26 cellular contexts compared by ENCODE assay signal in the genomic region with DNA sequence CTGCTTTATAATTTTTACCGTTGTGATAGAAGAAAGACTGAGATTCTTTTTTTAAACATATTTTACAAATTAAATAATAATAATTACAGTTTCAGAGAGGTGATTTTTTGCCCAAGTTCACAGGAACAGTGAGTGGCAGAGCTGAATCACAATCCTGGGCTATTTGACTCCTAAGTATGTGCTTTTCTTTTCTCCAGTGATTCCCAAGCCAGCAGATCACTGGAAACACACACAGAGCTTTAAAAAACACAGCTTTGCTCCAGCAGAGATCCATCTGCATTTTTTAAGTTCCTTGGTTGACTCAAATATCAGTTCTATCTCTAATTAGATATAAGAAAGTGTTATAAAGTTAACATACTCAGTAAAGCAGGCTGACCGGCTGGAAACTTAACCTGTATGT.
A peak's percentile ranks its signal among the peaks of the same experiment; 100 is the strongest.
DNase-seq lines count a peak whose midpoint lies in the region; ATAC-seq and TF ChIP-seq lines count a peak whose summit lies in the region.
"Had no signal": no experiment of that assay in that cellular context is flagged by ENCODE, and none has a peak within 500 bp of the region (broad histone marks: within the 10 kb centered on the region; RNA-seq: fewer than 3 reads in every experiment).

No MANE protein-coding gene starts in this region.

- H3K4me3 ChIP-seq in SK-N-SH (ENCODE audit: low read depth in 2 of 2, low read length in 1 of 2) (no peak overlapping the region), astrocyte of the spinal cord (ENCODE audit: low read depth, low read length) (no peak overlapping the region), urinary bladder (ENCODE audit: low read depth, low read length) (no peak overlapping the region), H7 (ENCODE audit: insufficient read depth, low read depth, low read length) (no peak overlapping the region), gastroesophageal sphincter (no peak overlapping the region)
- H3K4me3 ChIP-seq: hepatocyte, prostate gland, testis had no signal

- H3K79me2 ChIP-seq in SK-N-SH (ENCODE audit: insufficient read depth), result no peaks in the 10 kb centered on the region
- H3K79me2 ChIP-seq: hepatocyte had no signal

- TF ChIP-seq EP300 in SK-N-SH (IDR thresholded peaks at IDR 0.05; ENCODE audit: borderline replicate concordance in 1 of 2, low read depth in 1 of 2, low read length in 1 of 2) (no peak), gastroesophageal sphincter (IDR thresholded peaks at IDR 0.05) (no peak)

- no peaks in the 10 kb centered on the region for H4K20me1 ChIP-seq in SK-N-SH (ENCODE audit: insufficient read depth)

- H3K36me3 ChIP-seq in SK-N-SH (replicated peaks in 1 of 2; ENCODE audit: control insufficient read depth in 1 of 2, insufficient read depth in 2 of 2, low read length in 1 of 2) (no peaks in the 10 kb centered on the region), urinary bladder (ENCODE audit: insufficient read depth) (no peaks in the 10 kb centered on the region), H7 (replicated peaks; ENCODE audit: control insufficient read depth, insufficient read depth, low read length) (no peaks in the 10 kb centered on the region), gastroesophageal sphincter (no peaks in the 10 kb centered on the region)
- H3K36me3 ChIP-seq: brain microvascular endothelial cell, prostate gland had no signal

- H3K4me3 Mint-ChIP-seq in activated naive CD8-positive, alpha-beta T cell treated with anti-CD3 and anti-CD28 coated beads, Interleukin-2, amount 50 U/mL, for 24 hours, result no peak overlapping the region
- H3K4me3 Mint-ChIP-seq: activated B cell treated with CpG ODN at 0.5 μM for 24 hours; activated naive CD8-positive, alpha-beta T cell; CD4-positive, alpha-beta memory T cell; IgD-negative memory B cell had no signal

- no peak overlapping the region for H3K27ac ChIP-seq in SK-N-SH (ENCODE audit: low read depth in 2 of 2, low read length in 1 of 2)
- H3K27ac ChIP-seq in urinary bladder (ENCODE audit: low read depth), result peak overlapping the region; percentile 68
- peak overlapping the region in 2 of 4 donors; percentile 16 to 35 for H3K27ac ChIP-seq in gastroesophageal sphincter
- H3K27ac ChIP-seq: 22Rv1, brain microvascular endothelial cell, hepatocyte, prostate gland, testis had no signal

- no peaks in the 10 kb centered on the region for H3K27me3 ChIP-seq in SK-N-SH (ENCODE audit: insufficient read depth)
- no peaks in the 10 kb centered on the region for H3K27me3 ChIP-seq in H7 (ENCODE audit: control insufficient read depth, insufficient read depth, low read length)
- no peaks in the 10 kb centered on the region for H3K27me3 ChIP-seq in gastroesophageal sphincter
- H3K27me3 ChIP-seq: brain microvascular endothelial cell, hepatocyte, testis had no signal

- H3F3A ChIP-seq in SK-N-SH (replicated peaks; ENCODE audit: insufficient read depth), result peaks cover 17% of the 10 kb centered on the region

- H3K36me3 Mint-ChIP-seq in activated naive CD8-positive, alpha-beta T cell treated with anti-CD3 and anti-CD28 coated beads, Interleukin-2, amount 50 U/mL, for 24 hours (ENCODE audit: low read depth), result no peaks in the 10 kb centered on the region
- H3K36me3 Mint-ChIP-seq: activated naive CD8-positive, alpha-beta T cell; CD4-positive, alpha-beta memory T cell had no signal

- no peak overlapping the region for H3K27ac Mint-ChIP-seq in activated naive CD8-positive, alpha-beta T cell treated with anti-CD3 and anti-CD28 coated beads, Interleukin-2, amount 50 U/mL, for 24 hours
- H3K27ac Mint-ChIP-seq: activated B cell treated with CpG ODN at 0.5 μM for 24 hours; activated naive CD8-positive, alpha-beta T cell; activated T-helper 2 cell treated with anti-CD3 and anti-CD28 coated beads, Interferon-gamma antibody, Interleukin-2, Interleukin-4, amounts not matched to agents 10 μg/mL and 5 μg/mL and 100 μg/mL, durations not matched to agents 14 hours and 24 hours and 36 hours; IgD-negative memory B cell had no signal

- H3K4me1 ChIP-seq in SK-N-SH (ENCODE audit: control insufficient read depth in 1 of 2, insufficient read depth in 2 of 2, low read depth in 1 of 2, low read length in 1 of 2) (peaks cover 0 to 26% of the 10 kb centered on the region in 2 experiments), urinary bladder (ENCODE audit: insufficient read depth) (peaks cover 2% of the 10 kb centered on the region), gastroesophageal sphincter (peaks cover 17 to 33% (median 21%) of the 10 kb centered on the region in 3 donors)
- H3K4me1 ChIP-seq: prostate gland, testis had no signal

- WGBS in SK-N-SH (ENCODE audit: low lambda C conversion rate), result 28% methylated on average over 2 of the region's 2 CpGs
- WGBS in urinary bladder, result 57% methylated on average over 2 of the region's 2 CpGs
- 47 to 48% methylated on average over 2 of the region's 2 CpGs for WGBS in gastroesophageal sphincter (ENCODE audit: low coverage in 1 of 2), 2 donors

- H3K27me3 Mint-ChIP-seq in activated naive CD8-positive, alpha-beta T cell treated with anti-CD3 and anti-CD28 coated beads, Interleukin-2, amount 50 U/mL, for 24 hours, result no peaks in the 10 kb centered on the region
- H3K27me3 Mint-ChIP-seq: activated B cell treated with CpG ODN at 0.5 μM for 24 hours; CD4-positive, alpha-beta memory T cell; IgD-negative memory B cell had no signal

- TF ChIP-seq CTCF in SK-N-SH (IDR thresholded peaks at IDR 0.05) (no peak), astrocyte of the spinal cord (IDR thresholded peaks at IDR 0.05; ENCODE audit: low read depth, low read length) (no peak), gastroesophageal sphincter (IDR thresholded peaks at IDR 0.05) (no peak)

- H2AFZ ChIP-seq in SK-N-SH (ENCODE audit: low read depth), result peak overlapping the region; percentile 8; the same call in 1 of the 2 replicates
- H2AFZ ChIP-seq: hepatocyte had no signal

- DNase-seq in SK-N-SH (no peak), astrocyte of the spinal cord (ENCODE audit: low read depth, low spot score) (peak; percentile 33), hepatic stellate cell (ENCODE audit: low spot score) (peak; percentile 11), H7 (no peak)
- no peak for DNase-seq in activated naive CD8-positive, alpha-beta T cell treated with anti-CD3 and anti-CD28 coated beads, Interleukin-2, amount 50 U/mL, for 24 hours
- DNase-seq: activated B cell treated with CpG ODN at 0.5 μM for 24 hours; brain microvascular endothelial cell; CD4-positive, alpha-beta memory T cell; effector CD4-positive, alpha-beta T cell; left cardiac atrium; NCI-H1105 treated with DMSO at 0.1 percent for 48 hours; NCI-H2081; NCI-H226; NCI-H748 treated with DMSO at 0.1 percent for 48 hours; stimulated activated naive CD4-positive, alpha-beta T cell; testis had no signal

- H3K4me2 ChIP-seq in SK-N-SH, result no peak overlapping the region
- H3K4me2 ChIP-seq: hepatocyte had no signal

- no peaks in the 10 kb centered on the region for H3K9me3 Mint-ChIP-seq in activated naive CD8-positive, alpha-beta T cell treated with anti-CD3 and anti-CD28 coated beads, Interleukin-2, amount 50 U/mL, for 24 hours
- H3K9me3 Mint-ChIP-seq: activated B cell treated with CpG ODN at 0.5 μM for 24 hours; activated T-helper 2 cell treated with anti-CD3 and anti-CD28 coated beads, Interferon-gamma antibody, Interleukin-2, Interleukin-4, amounts not matched to agents 10 μg/mL and 5 μg/mL and 100 μg/mL, durations not matched to agents 14 hours and 24 hours and 36 hours; CD4-positive, alpha-beta memory T cell had no signal

- no peak for TF ChIP-seq RAD21 in SK-N-SH (IDR thresholded peaks at IDR 0.05; ENCODE audit: low read length)

- no peaks in the 10 kb centered on the region for H3K9me2 ChIP-seq in SK-N-SH

- H3K9me3 ChIP-seq in SK-N-SH (no peaks in the 10 kb centered on the region), gastroesophageal sphincter (no peaks in the 10 kb centered on the region)
- H3K9me3 ChIP-seq: prostate gland, testis had no signal

- H3K9ac ChIP-seq in SK-N-SH, result no peak overlapping the region

- POLR2A ChIA-PET in SK-N-SH (lab: Yijun Ruan, JAX), result no interaction called here

- ATAC-seq in SK-N-SH treated with all-trans-retinoic acid at 6 μM for 48 hours (no peak), gastroesophageal sphincter (no peak)
- no peak for ATAC-seq in activated naive CD8-positive, alpha-beta T cell treated with anti-CD3 and anti-CD28 coated beads, Interleukin-2, amount 50 U/mL, for 24 hours
- ATAC-seq: left cardiac atrium, sciatic nerve had no signal

- in situ Hi-C loops in astrocyte of the spinal cord (cut with HindIII; ENCODE audit: low sequenced_read_pairs), result no loop called here

- CTCF ChIA-PET in SK-N-SH (lab: Yijun Ruan, JAX), result no interaction called here

- H3K4me1 Mint-ChIP-seq in activated naive CD8-positive, alpha-beta T cell treated with anti-CD3 and anti-CD28 coated beads, Interleukin-2, amount 50 U/mL, for 24 hours, result peaks cover 3% of the 10 kb centered on the region
- H3K4me1 Mint-ChIP-seq: activated B cell treated with CpG ODN at 0.5 μM for 24 hours had no signal

- no peak for TF ChIP-seq POLR2A in gastroesophageal sphincter (IDR thresholded peaks at IDR 0.05)

TF ChIP-seq in SK-N-SH, 30 proteins besides CTCF, POLR2A, EP300 and RAD21:
- TF ChIP-seq EZH2phosphoT487 (IDR thresholded peaks at IDR 0.05; ENCODE audit: borderline replicate concordance, low read depth) (no peak), SIN3A (IDR thresholded peaks at IDR 0.05; ENCODE audit: borderline replicate concordance, low read depth, low read length) (no peak), JUND (IDR thresholded peaks at IDR 0.05) (no peak), ELF1 (IDR thresholded peaks at IDR 0.05) (no peak)
TF ChIP-seq in SK-N-SH: peak in this region for 0.

TF ChIP-seq in SK-N-SH treated with all-trans-retinoic acid at 6 μM for 48 hours, 23 proteins besides CTCF, POLR2A, EP300 and RAD21 (continues in another document):
- TF ChIP-seq SNAI2 (CRISPR knock-in tag; IDR thresholded peaks at IDR 0.05), result no peak
- TF ChIP-seq, protein P1, sequence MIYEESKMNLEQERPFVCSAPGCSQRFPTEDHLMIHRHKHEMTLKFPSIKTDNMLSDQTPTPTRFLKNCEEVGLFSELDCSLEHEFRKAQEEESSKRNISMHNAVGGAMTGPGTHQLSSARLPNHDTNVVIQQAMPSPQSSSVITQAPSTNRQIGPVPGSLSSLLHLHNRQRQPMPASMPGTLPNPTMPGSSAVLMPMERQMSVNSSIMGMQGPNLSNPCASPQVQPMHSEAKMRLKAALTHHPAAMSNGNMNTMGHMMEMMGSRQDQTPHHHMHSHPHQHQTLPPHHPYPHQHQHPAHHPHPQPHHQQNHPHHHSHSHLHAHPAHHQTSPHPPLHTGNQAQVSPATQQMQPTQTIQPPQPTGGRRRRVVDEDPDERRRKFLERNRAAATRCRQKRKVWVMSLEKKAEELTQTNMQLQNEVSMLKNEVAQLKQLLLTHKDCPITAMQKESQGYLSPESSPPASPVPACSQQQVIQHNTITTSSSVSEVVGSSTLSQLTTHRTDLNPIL (CRISPR knock-in tag; IDR thresholded peaks at IDR 0.05; ENCODE audit: low read depth), result no peak
- TF ChIP-seq ISL1 (CRISPR knock-in tag; IDR thresholded peaks at IDR 0.05), result no peak
- TF ChIP-seq ZFP3 (CRISPR knock-in tag; IDR thresholded peaks at IDR 0.05), result no peak

Comparison
In these comparisons a context has a peak if more than half of its experiments do, and no peak if none do; other contexts are left out.
1. DNase-seq: peak in astrocyte of the spinal cord (single experiment) and hepatic stellate cell (single experiment); none in SK-N-SH (single experiment), H7 (single experiment) and activated naive CD8-positive, alpha-beta T cell treated with anti-CD3 and anti-CD28 coated beads, Interleukin-2, amount 50 U/mL, for 24 hours (single experiment).